Comparison of ENCODE assay signal across 23 cellular contexts in the genomic region with DNA sequence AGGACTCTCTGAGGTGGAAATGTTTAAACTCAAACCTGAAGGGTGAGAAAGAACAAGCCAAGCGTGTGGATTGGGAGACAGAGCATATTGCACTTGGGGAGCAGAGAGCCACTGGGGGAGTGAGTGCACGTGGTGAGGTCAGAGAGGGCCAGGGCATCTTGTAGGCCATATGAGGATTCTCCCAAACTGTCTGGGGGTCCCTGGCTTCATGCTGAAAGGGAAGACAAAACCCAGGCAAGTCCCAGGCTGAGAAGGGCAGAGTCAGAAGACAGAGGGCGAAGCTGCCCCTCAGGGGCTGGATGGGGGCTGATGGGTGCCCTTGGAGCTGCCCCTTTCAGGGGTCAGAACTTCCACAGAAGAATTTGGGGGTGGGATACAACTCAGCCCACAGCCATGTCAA.
DNase-seq lines count a peak whose midpoint lies in the region; ATAC-seq, FAIRE-seq and TF ChIP-seq lines count a peak whose summit lies in the region.
"Had no signal": no experiment of that assay in that cellular context is flagged by ENCODE, and none has a peak within 500 bp of the region (broad histone marks: within the 10 kb centered on the region; RNA-seq: fewer than 3 reads in every experiment).

No MANE protein-coding gene starts in this region.

- H3K27me3 ChIP-seq in H9 (ENCODE audit: insufficient read depth, low read length) (no peaks in the 10 kb centered on the region), astrocyte (ENCODE audit: insufficient read depth, low read length) (no peaks in the 10 kb centered on the region), mesenchymal stem cell (ENCODE audit: control insufficient read depth in 1 of 2, insufficient read depth in 1 of 2, low read length in 2 of 2) (no peaks in the 10 kb centered on the region)

- no peak overlapping the region for H2BK12ac ChIP-seq in H9 (ENCODE audit: insufficient read length, low read depth, low read length)
- peak overlapping the region; percentile 99 for H2BK12ac ChIP-seq in mesenchymal stem cell (ENCODE audit: low read length in 2 of 2)

- no peak overlapping the region for H3T11ph ChIP-seq in H9 (ENCODE audit: low read length)

- no peaks in the 10 kb centered on the region for H3K27me3 Mint-ChIP-seq in H9 (ENCODE audit: low read depth)
- no peaks in the 10 kb centered on the region for H3K27me3 Mint-ChIP-seq in astrocyte (ENCODE audit: low read depth, unreplicated experiment)
- peaks cover 3% of the 10 kb centered on the region for H3K27me3 Mint-ChIP-seq in type B pancreatic cell

- H3K4me1 ChIP-seq in H9 (ENCODE audit: insufficient read depth, low read length) (no peaks in the 10 kb centered on the region), astrocyte (ENCODE audit: insufficient read depth, low read length) (peaks cover 50% of the 10 kb centered on the region), mesenchymal stem cell (ENCODE audit: control insufficient read depth, insufficient read depth, low read depth, low read length) (peaks cover 21% of the 10 kb centered on the region)

- no peak overlapping the region for H3K4ac ChIP-seq in H9 (ENCODE audit: low read depth, low read length)
- H3K4ac ChIP-seq in mesenchymal stem cell (ENCODE audit: low read depth in 1 of 2, low read length in 2 of 2): peak overlapping the region; percentile 97 to 98

- H3K4me1 Mint-ChIP-seq in H9 (peaks cover 4% of the 10 kb centered on the region in 2 experiments), astrocyte (ENCODE audit: low read depth, unreplicated experiment) (peaks cover 45% of the 10 kb centered on the region), type B pancreatic cell (ENCODE audit: unreplicated experiment) (peaks cover 51% of the 10 kb centered on the region)
- H3K4me1 Mint-ChIP-seq: activated CD4-positive, alpha-beta memory T cell treated with anti-CD3 and anti-CD28 coated beads, Interleukin-2, amount 10 ng/mL, durations not matched to agents 7 days and 5 days; stimulated activated effector memory CD8-positive, alpha-beta T cell treated with anti-CD3 and anti-CD28 coated beads, Interleukin-12 subunit alpha, Interleukin-12 subunit beta, amount 100 ng/mL, for 72 hours had no signal

- no peak overlapping the region for H4K5ac ChIP-seq in H9 (ENCODE audit: insufficient read length, low read depth, low read length)

- H3K9me3 Mint-ChIP-seq in H9: no peaks in the 10 kb centered on the region
- H3K9me3 Mint-ChIP-seq in astrocyte (ENCODE audit: unreplicated experiment): no peaks in the 10 kb centered on the region
- no peaks in the 10 kb centered on the region for H3K9me3 Mint-ChIP-seq in type B pancreatic cell
- H3K9me3 Mint-ChIP-seq: activated CD4-positive, alpha-beta memory T cell treated with anti-CD3 and anti-CD28 coated beads, Interleukin-2, amount 10 ng/mL, durations not matched to agents 7 days and 5 days; activated naive CD8-positive, alpha-beta T cell treated with anti-CD3 and anti-CD28 coated beads, Interleukin-2, amount 50 U/mL, for 24 hours; endodermal cell; natural killer cell treated with Interleukin-12 subunit alpha and Interleukin-12 subunit beta and Interleukin-15 and Interleukin-18, amount 100 ng/mL, for 72 hours; stimulated activated effector memory CD8-positive, alpha-beta T cell treated with anti-CD3 and anti-CD28 coated beads, Interleukin-12 subunit alpha, Interleukin-12 subunit beta, amount 100 ng/mL, for 72 hours had no signal

- H3K79me1 ChIP-seq in H9 (ENCODE audit: insufficient read depth, low read depth, low read length, poor library complexity, severe bottlenecking) (no peaks in the 10 kb centered on the region), mesenchymal stem cell (replicated peaks; ENCODE audit: low read length, poor library complexity, severe bottlenecking) (no peaks in the 10 kb centered on the region)

- ATAC-seq in HG03196 (IDR thresholded peaks at IDR 0.05; ENCODE audit: unreplicated experiment): no peak
- ATAC-seq: activated naive CD8-positive, alpha-beta T cell treated with anti-CD3 and anti-CD28 coated beads, Interleukin-2, amount 50 U/mL, for 24 hours; stimulated activated effector memory CD8-positive, alpha-beta T cell treated with anti-CD3 and anti-CD28 coated beads, Interleukin-12 subunit alpha, Interleukin-12 subunit beta, amount 100 ng/mL, for 72 hours had no signal

- H3K36me3 Mint-ChIP-seq in H9 (ENCODE audit: insufficient read depth in 1 of 3, low read depth in 3 of 3) (no peaks in the 10 kb centered on the region), astrocyte (ENCODE audit: low read depth, unreplicated experiment) (no peaks in the 10 kb centered on the region), type B pancreatic cell (no peaks in the 10 kb centered on the region)
- H3K36me3 Mint-ChIP-seq: natural killer cell treated with Interleukin-12 subunit alpha and Interleukin-12 subunit beta and Interleukin-15 and Interleukin-18, amount 100 ng/mL, for 72 hours; stimulated activated effector memory CD8-positive, alpha-beta T cell treated with anti-CD3 and anti-CD28 coated beads, Interleukin-12 subunit alpha, Interleukin-12 subunit beta, amount 100 ng/mL, for 72 hours had no signal

- DNase-seq in H9 (no peak), astrocyte (ENCODE audit: low read depth) (no peak), mesenchymal stem cell (no peak), type B pancreatic cell (ENCODE audit: extremely low spot score, unreplicated experiment) (no peak), DMS53 treated with DMSO at 0.1 percent for 48 hours (lab: John Stamatoyannopoulos, UW; ENCODE audit: unreplicated experiment) (no peak), RPMI8226 (no peak)
- DNase-seq: activated CD4-positive, alpha-beta memory T cell treated with anti-CD3 and anti-CD28 coated beads, Interleukin-2, amount 10 ng/mL, durations not matched to agents 7 days and 5 days; activated CD4-positive, CD25-positive, alpha-beta regulatory T cell; activated effector memory CD4-positive, alpha-beta T cell treated with anti-CD3 and anti-CD28 coated beads, Interleukin-2, amount 50 U/mL, for 16 hours; activated naive CD8-positive, alpha-beta T cell treated with anti-CD3 and anti-CD28 coated beads, Interleukin-2, amount 50 U/mL, for 24 hours; AML-193; DND-41; endodermal cell; glutamatergic neuron; mesendoderm; NCI-H510A treated with DMSO at 0.1 percent for 48 hours; NK-92 treated with Interleukin-12 subunit alpha and Interleukin-12 subunit beta, amount 100 ng/mL, for 24 hours; posterior cingulate gyrus had no signal

- H2AK5ac ChIP-seq in H9 (ENCODE audit: insufficient read length, low read length) (no peak overlapping the region), mesenchymal stem cell (ENCODE audit: low read length, severe bottlenecking) (peak overlapping the region; percentile 79)

- H4K20me1 ChIP-seq in H9 (ENCODE audit: control insufficient read depth, insufficient read depth, insufficient read length) (no peaks in the 10 kb centered on the region), astrocyte (ENCODE audit: insufficient read depth, low read length) (no peaks in the 10 kb centered on the region)

- H3K9ac ChIP-seq in H9 (ENCODE audit: extremely low read depth, insufficient read length, low read length): no peak overlapping the region
- peak overlapping the region; percentile 67 for H3K9ac ChIP-seq in astrocyte (ENCODE audit: low read length)
- H3K9ac ChIP-seq in mesenchymal stem cell (ENCODE audit: low read length): peak overlapping the region; percentile 34

- no peak overlapping the region for H4K91ac ChIP-seq in H9 (ENCODE audit: insufficient read length, low read depth, low read length)
- peak overlapping the region; percentile 99 for H4K91ac ChIP-seq in mesenchymal stem cell (ENCODE audit: low read length)

- no peak overlapping the region for H3K4me3 ChIP-seq in astrocyte (ENCODE audit: insufficient read depth, low read depth, low read length)
- no peak overlapping the region for H3K4me3 ChIP-seq in mesenchymal stem cell (ENCODE audit: insufficient read depth in 1 of 2, low read depth in 1 of 2, low read length in 2 of 2)
- H3K4me3 ChIP-seq: coronary artery had no signal

- peak overlapping the region; percentile 75 for H3K14ac ChIP-seq in H9 (ENCODE audit: insufficient read depth, low read length)
- H3K14ac ChIP-seq in mesenchymal stem cell (ENCODE audit: low read length in 2 of 2): peak overlapping the region in 1 of 2 experiments; percentile 69

- H3K27ac ChIP-seq in H9 (ENCODE audit: insufficient read length, low read depth, low read length) (no peak overlapping the region), astrocyte (ENCODE audit: low read depth, low read length) (peak overlapping the region; percentile 92), mesenchymal stem cell (ENCODE audit: low read length, poor library complexity, severe bottlenecking) (peak overlapping the region; percentile 89)

- H2BK20ac ChIP-seq in H9 (ENCODE audit: low read depth, low read length, poor library complexity, severe bottlenecking): no peak overlapping the region

- no peak overlapping the region for H2BK120ac ChIP-seq in H9 (ENCODE audit: low read depth, low read length, poor library complexity, severe bottlenecking)
- peak overlapping the region; percentile 93 for H2BK120ac ChIP-seq in mesenchymal stem cell (ENCODE audit: low read depth, low read length)

- H3K9me3 ChIP-seq in H9 (ENCODE audit: control insufficient read depth, low read depth, low read length): no peaks in the 10 kb centered on the region
- no peaks in the 10 kb centered on the region for H3K9me3 ChIP-seq in astrocyte (ENCODE audit: insufficient read depth, low read depth, low read length)
- no peaks in the 10 kb centered on the region for H3K9me3 ChIP-seq in mesenchymal stem cell (ENCODE audit: control insufficient read depth, low read length)

- no peak overlapping the region for H2BK5ac ChIP-seq in H9 (ENCODE audit: insufficient read length, low read length)
- peak overlapping the region; percentile 85 for H2BK5ac ChIP-seq in mesenchymal stem cell (ENCODE audit: low read depth, low read length, poor library complexity, severe bottlenecking)

- H3K79me2 ChIP-seq in H9 (ENCODE audit: insufficient read depth, low read length) (no peaks in the 10 kb centered on the region), astrocyte (ENCODE audit: insufficient read depth, low read length) (no peaks in the 10 kb centered on the region)

- H3K23me2 ChIP-seq in H9 (ENCODE audit: insufficient read length, low read depth, low read length, poor library complexity, severe bottlenecking): no peaks in the 10 kb centered on the region

- FAIRE-seq in astrocyte (lab: Jason Lieb, UNC): no peak
- FAIRE-seq: GM12892 had no signal

- no peak overlapping the region for H4K8ac ChIP-seq in H9 (replicated peaks; ENCODE audit: insufficient read length, low read depth, low read length)
- H4K8ac ChIP-seq in mesenchymal stem cell (ENCODE audit: low read length): peak overlapping the region; percentile 95

- H3K23ac ChIP-seq in H9 (ENCODE audit: insufficient read length, low read depth, low read length) (no peak overlapping the region), mesenchymal stem cell (ENCODE audit: low read length in 2 of 2) (no peak overlapping the region)

- H3K4me3 Mint-ChIP-seq in H9 (no peak overlapping the region), astrocyte (ENCODE audit: unreplicated experiment) (no peak overlapping the region), type B pancreatic cell (no peak overlapping the region)
- H3K4me3 Mint-ChIP-seq: activated CD4-positive, alpha-beta memory T cell treated with anti-CD3 and anti-CD28 coated beads, Interleukin-2, amount 10 ng/mL, durations not matched to agents 7 days and 5 days; activated naive CD8-positive, alpha-beta T cell treated with anti-CD3 and anti-CD28 coated beads, Interleukin-2, amount 50 U/mL, for 24 hours; endodermal cell; natural killer cell treated with Interleukin-12 subunit alpha and Interleukin-12 subunit beta and Interleukin-15 and Interleukin-18, amount 100 ng/mL, for 72 hours; stimulated activated effector memory CD8-positive, alpha-beta T cell treated with anti-CD3 and anti-CD28 coated beads, Interleukin-12 subunit alpha, Interleukin-12 subunit beta, amount 100 ng/mL, for 72 hours had no signal

- WGBS in H9 (ENCODE audit: extremely low coverage, insufficient read length, low lambda C conversion rate): no CpG with 5 or more reads among the region's 3 CpGs
- 82% methylated on average over 3 of the region's 3 CpGs for WGBS in mesenchymal stem cell

- H2BK15ac ChIP-seq in H9 (ENCODE audit: low read depth, low read length) (no peak overlapping the region), mesenchymal stem cell (ENCODE audit: low read depth, poor library complexity, severe bottlenecking) (peak overlapping the region; percentile 98)

- H3K36me3 ChIP-seq in astrocyte (ENCODE audit: insufficient read depth, low read length) (no peaks in the 10 kb centered on the region), mesenchymal stem cell (ENCODE audit: control insufficient read depth in 1 of 2, insufficient read depth in 2 of 2, low read depth in 1 of 2, low read length in 2 of 2) (no peaks in the 10 kb centered on the region)

- no peak overlapping the region for H3K18ac ChIP-seq in H9 (ENCODE audit: insufficient read length, low read depth, low read length)
- H3K18ac ChIP-seq in mesenchymal stem cell (ENCODE audit: low read depth in 1 of 2, low read length in 2 of 2): peak overlapping the region; percentile 67 to 100

- H3K56ac ChIP-seq in H9 (ENCODE audit: insufficient read length, low read depth, low read length): no peak overlapping the region

- no peak for TF ChIP-seq CTCF in H9 (conservative IDR thresholded peaks at IDR 0.05)
- TF ChIP-seq CTCF in astrocyte (IDR thresholded peaks at IDR 0.05; ENCODE audit: insufficient read depth, low read depth, low read length): no peak
- no peak for TF ChIP-seq CTCF in type B pancreatic cell (conservative IDR thresholded peaks at IDR 0.05)

- no peak overlapping the region for H3K4me2 ChIP-seq in H9 (ENCODE audit: insufficient read depth, insufficient read length, low read length)
- peak overlapping the region; percentile 59 for H3K4me2 ChIP-seq in astrocyte (ENCODE audit: low read length)
- H3K4me2 ChIP-seq in mesenchymal stem cell (ENCODE audit: low read length, poor library complexity, severe bottlenecking): no peak overlapping the region

- no peak overlapping the region for H3K27ac Mint-ChIP-seq in H9
- H3K27ac Mint-ChIP-seq in astrocyte (ENCODE audit: unreplicated experiment): peak overlapping the region; percentile 91
- H3K27ac Mint-ChIP-seq in type B pancreatic cell: peak overlapping the region; percentile 82
- H3K27ac Mint-ChIP-seq: activated CD4-positive, alpha-beta memory T cell treated with anti-CD3 and anti-CD28 coated beads, Interleukin-2, amount 10 ng/mL, durations not matched to agents 7 days and 5 days; activated naive CD8-positive, alpha-beta T cell treated with anti-CD3 and anti-CD28 coated beads, Interleukin-2, amount 50 U/mL, for 24 hours; endodermal cell; natural killer cell treated with Interleukin-12 subunit alpha and Interleukin-12 subunit beta and Interleukin-15 and Interleukin-18, amount 100 ng/mL, for 72 hours; stimulated activated effector memory CD8-positive, alpha-beta T cell treated with anti-CD3 and anti-CD28 coated beads, Interleukin-12 subunit alpha, Interleukin-12 subunit beta, amount 100 ng/mL, for 72 hours had no signal

- no peak overlapping the region for H2AFZ ChIP-seq in H9 (ENCODE audit: low read length)
- H2AFZ ChIP-seq in astrocyte (ENCODE audit: low read depth, low read length): no peak overlapping the region
- H2AFZ ChIP-seq in mesenchymal stem cell (ENCODE audit: low read depth, low read length): no peak overlapping the region

Comparison
In these comparisons a context has a peak if more than half of its experiments do, and no peak if none do; other contexts are left out.
1. H3K27ac Mint-ChIP-seq: peak in astrocyte (single experiment) and type B pancreatic cell (single experiment); none in H9 (0 of 3).